Comparison of ENCODE assay signal across 14 cellular contexts in the genomic region with DNA sequence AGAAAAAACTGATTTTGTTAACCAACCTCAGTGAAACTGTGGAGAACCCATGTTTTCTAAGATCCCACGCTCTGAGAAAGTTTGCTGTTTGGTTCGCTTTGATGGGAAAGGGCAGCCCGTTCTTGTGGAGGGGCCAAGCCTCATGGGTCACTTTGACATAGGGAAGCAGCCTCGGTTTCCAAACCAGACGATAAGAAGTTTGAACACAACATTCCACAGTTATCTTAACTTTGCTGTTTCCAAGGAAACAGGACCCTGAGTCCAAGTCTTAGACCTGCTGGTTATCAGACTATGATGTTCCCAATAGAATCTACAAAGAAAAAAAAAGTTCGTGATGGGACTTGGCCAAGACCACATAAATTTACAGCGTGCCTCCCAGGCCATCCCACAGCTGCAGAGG.
"Had no signal": no experiment of that assay in that cellular context is flagged by ENCODE, and none has a peak within 500 bp of the region (broad histone marks: within the 10 kb centered on the region; RNA-seq: fewer than 3 reads in every experiment).

No MANE protein-coding gene starts in this region.

- H3K27me3 ChIP-seq: upper lobe of right lung had no signal

- H3K27me3 Mint-ChIP-seq: central memory CD8-positive, alpha-beta T cell; effector memory CD8-positive, alpha-beta T cell had no signal

- H3K9me3 ChIP-seq: upper lobe of right lung had no signal

- H3K4me3 ChIP-seq: upper lobe of right lung had no signal

- DNase-seq: activated CD4-positive, alpha-beta T cell treated with anti-CD3 and anti-CD28 coated beads for 36 hours; activated CD8-positive, alpha-beta T cell treated with anti-CD3 and anti-CD28 coated beads, Interleukin-2, amount 10 ng/mL, durations not matched to agents 7 days and 5 days; activated naive CD4-positive, alpha-beta T cell treated with anti-CD3 and anti-CD28 coated beads for 36 hours; effector memory CD8-positive, alpha-beta T cell; left colon; nephron progenitor cell; stimulated activated CD4-positive, alpha-beta T cell treated with anti-CD3 and anti-CD28 coated beads, Interleukin-4, amount 100 ng/mL, for 1 hour; stimulated activated CD8-positive, alpha-beta memory T cell treated with anti-CD3 and anti-CD28 coated beads, Interleukin-4, amount 100 ng/mL, for 48 hours; T1000; upper lobe of right lung had no signal

- H3K27ac Mint-ChIP-seq: activated CD4-positive, alpha-beta T cell treated with anti-CD3 and anti-CD28 coated beads for 36 hours; activated CD8-positive, alpha-beta T cell treated with anti-CD3 and anti-CD28 coated beads, Interleukin-2, amount 10 ng/mL, durations not matched to agents 7 days and 5 days; activated naive CD4-positive, alpha-beta T cell treated with anti-CD3 and anti-CD28 coated beads for 36 hours; dendritic cell treated with granulocyte-macrophage colony-stimulating factor and Interleukin-4, amounts not matched to agents 40 ng/mL and 50 ng/mL, for 4 days; nephron progenitor cell; stimulated activated naive CD8-positive, alpha-beta T cell treated with anti-CD3 and anti-CD28 coated beads, Interleukin-15, Interleukin-2, amounts not matched to agents 100 ng/mL and 50 ng/mL, for 24 hours had no signal

- H3K4me3 Mint-ChIP-seq: activated CD4-positive, alpha-beta T cell treated with anti-CD3 and anti-CD28 coated beads for 36 hours; activated CD8-positive, alpha-beta T cell treated with anti-CD3 and anti-CD28 coated beads, Interleukin-2, amount 10 ng/mL, durations not matched to agents 7 days and 5 days; activated naive CD4-positive, alpha-beta T cell treated with anti-CD3 and anti-CD28 coated beads for 36 hours; central memory CD8-positive, alpha-beta T cell; dendritic cell treated with granulocyte-macrophage colony-stimulating factor and Interleukin-4, amounts not matched to agents 40 ng/mL and 50 ng/mL, for 4 days; effector memory CD8-positive, alpha-beta T cell; nephron progenitor cell; stimulated activated naive CD8-positive, alpha-beta T cell treated with anti-CD3 and anti-CD28 coated beads, Interleukin-15, Interleukin-2, amounts not matched to agents 100 ng/mL and 50 ng/mL, for 24 hours had no signal

- H3K36me3 ChIP-seq: upper lobe of right lung had no signal

- H3K27ac ChIP-seq: epithelial cell of prostate, upper lobe of right lung had no signal

- ATAC-seq: activated CD4-positive, alpha-beta T cell treated with anti-CD3 and anti-CD28 coated beads for 36 hours; activated CD8-positive, alpha-beta T cell treated with anti-CD3 and anti-CD28 coated beads, Interleukin-2, amount 10 ng/mL, durations not matched to agents 7 days and 5 days; effector memory CD8-positive, alpha-beta T cell; left colon; upper lobe of right lung had no signal

- H3K9me3 Mint-ChIP-seq: dendritic cell treated with granulocyte-macrophage colony-stimulating factor and Interleukin-4, amounts not matched to agents 40 ng/mL and 50 ng/mL, for 4 days; effector memory CD8-positive, alpha-beta T cell; stimulated activated naive CD8-positive, alpha-beta T cell treated with anti-CD3 and anti-CD28 coated beads, Interleukin-15, Interleukin-2, amounts not matched to agents 100 ng/mL and 50 ng/mL, for 24 hours had no signal
